Comparison of ENCODE assay signal across 12 cellular contexts in genomic region chr7:96786261-96786997, GRCh38.
DNase-seq lines count a peak whose midpoint lies in the region; ATAC-seq and TF ChIP-seq lines count a peak whose summit lies in the region.
"Had no signal": no experiment of that assay in that cellular context is flagged by ENCODE, and none has a peak within 500 bp of the region (broad histone marks: within the 10 kb centered on the region; RNA-seq: fewer than 3 reads in every experiment).

No MANE protein-coding gene starts in this region.

- peaks cover 40% of the 10 kb centered on the region for H3K4me1 Mint-ChIP-seq in mesothelial cell of epicardium

- H3K4me3 ChIP-seq in colonic mucosa = no peak overlapping the region

- no peaks in the 10 kb centered on the region for H3K27me3 Mint-ChIP-seq in mesothelial cell of epicardium (ENCODE audit: low read depth)

- H3K27me3 ChIP-seq in colonic mucosa = no peaks in the 10 kb centered on the region

- peak; percentile 86 for DNase-seq in COR-L47 (lab: John Stamatoyannopoulos, UW)
- peak; percentile 74 for DNase-seq in NCI-H2227 (lab: John Stamatoyannopoulos, UW; ENCODE audit: unreplicated experiment)
- peak; percentile 26 to 48 for DNase-seq in mesothelial cell of epicardium (ENCODE audit: low spot score in 2 of 2, unreplicated experiment in 2 of 2)
- no peak for DNase-seq in colonic mucosa
- DNase-seq in RWPE1 (ENCODE audit: low spot score) = no peak
- DNase-seq: Calu3; effector CD8-positive, alpha-beta T cell; KG1; NCI-H345 had no signal

- H3K36me3 Mint-ChIP-seq in mesothelial cell of epicardium = no peaks in the 10 kb centered on the region

- no peaks in the 10 kb centered on the region for H3K4me1 ChIP-seq in colonic mucosa

- ATAC-seq in esophagus mucosa (peak; percentile 83), GM19395 (IDR thresholded peaks at IDR 0.05; ENCODE audit: unreplicated experiment) (no peak), GM21737 (IDR thresholded peaks at IDR 0.05; ENCODE audit: unreplicated experiment) (no peak)

- intact Hi-C loops in colonic mucosa (cut with DNase I) = no loop called here

- TF ChIP-seq CTCF in mesothelial cell of epicardium (IDR thresholded peaks at IDR 0.05; ENCODE audit: unreplicated experiment) = no peak
- no peak for TF ChIP-seq CTCF in colonic mucosa (IDR thresholded peaks at IDR 0.05)
- TF ChIP-seq CTCF in RWPE1 (conservative IDR thresholded peaks at IDR 0.05; ENCODE audit: low read depth) = no peak

- H3K4me3 Mint-ChIP-seq in mesothelial cell of epicardium = peak overlapping the region; percentile 13

- H3K36me3 ChIP-seq in colonic mucosa = no peaks in the 10 kb centered on the region

- no peaks in the 10 kb centered on the region for H3K9me3 ChIP-seq in colonic mucosa

- H3K27ac Mint-ChIP-seq in mesothelial cell of epicardium = peak overlapping the region; percentile 92

- H3K27ac ChIP-seq in colonic mucosa = no peak overlapping the region
- H3K27ac ChIP-seq in RWPE1 = no peak overlapping the region

- POLR2A ChIA-PET in RWPE1 (lab: Yijun Ruan, JAX; ENCODE audit: low non-redundant PET) = no interaction called here

- no peak overlapping the region for H3K9ac ChIP-seq in colonic mucosa (ENCODE audit: low read depth in 2 of 2, low read length in 2 of 2)

- CTCF ChIA-PET in RWPE1 (lab: Yijun Ruan, JAX) = no interaction called here

- no peaks in the 10 kb centered on the region for H3K9me3 Mint-ChIP-seq in mesothelial cell of epicardium

Comparison
In these comparisons a context has a peak if more than half of its experiments do, and no peak if none do; other contexts are left out.
1. DNase-seq: peak in COR-L47 (single experiment), NCI-H2227 (single experiment) and mesothelial cell of epicardium (2 of 2); none in colonic mucosa (single experiment) and RWPE1 (single experiment).